In genomic region chr12:57732726-57733593, GRCh38 we compare ENCODE assay signal across 17 cellular contexts. TPM values are rescaled to one million over a fixed set of nuclear protein-coding genes. Genes with fewer than 3 reads are reported as not detected.
"Had no signal": no experiment of that assay in that cellular context is flagged by ENCODE, and none has a peak within 500 bp of the region (broad histone marks: within the 10 kb centered on the region; RNA-seq: fewer than 3 reads in every experiment).

No MANE protein-coding gene starts in this region.

- H3K27ac ChIP-seq: coronary artery, epithelial cell of prostate, gastrocnemius medialis, pancreas, tibial artery, uterus had no signal

- H3K36me3 ChIP-seq: gastrocnemius medialis, pancreas, tibial artery, uterus had no signal

- H3K9me3 Mint-ChIP-seq: activated B cell treated with CpG ODN at 0.5 μM for 24 hours had no signal

- H3K9me3 ChIP-seq: gastrocnemius medialis, pancreas, tibial artery, uterus had no signal

- H3K27ac Mint-ChIP-seq: activated B cell treated with CpG ODN at 0.5 μM for 24 hours, nephron progenitor cell had no signal

- H3K27me3 Mint-ChIP-seq: activated B cell treated with CpG ODN at 0.5 μM for 24 hours had no signal

- DNase-seq: activated B cell treated with CpG ODN at 0.5 μM for 24 hours; activated CD4-positive, alpha-beta T cell treated with anti-CD3 and anti-CD28 coated beads, Interleukin-2, amount 50 U/mL, for 4 hours; caudate nucleus; effector CD8-positive, alpha-beta T cell; gastrocnemius medialis; kidney; left ventricle myocardium superior; mesenchymal stem cell; nephron progenitor cell; pancreas; stimulated activated CD4-positive, alpha-beta T cell treated with anti-CD3 and anti-CD28 coated beads, Interleukin-15, amount 100 ng/mL, for 24 hours; stimulated activated CD4-positive, alpha-beta T cell treated with anti-CD3 and anti-CD28 coated beads, Interleukin-4, amount 100 ng/mL, for 24 hours; T-helper 2 cell; tibial artery; uterus had no signal

- ATAC-seq: gastrocnemius medialis, left ventricle myocardium superior, pancreas had no signal

- H3K4me3 ChIP-seq: coronary artery, gastrocnemius medialis, pancreas, tibial artery, uterus had no signal

- H3K4me3 Mint-ChIP-seq: activated B cell treated with CpG ODN at 0.5 μM for 24 hours, nephron progenitor cell had no signal

RNA-seq across cellular contexts. Expression of gene CYP27B1, which starts 33.9 kb away (rescaled TPM):
- total RNA-seq: gastrocnemius medialis, left ventricle myocardium superior had no signal
